8 cellular contexts compared by ENCODE assay signal in the genomic region with DNA sequence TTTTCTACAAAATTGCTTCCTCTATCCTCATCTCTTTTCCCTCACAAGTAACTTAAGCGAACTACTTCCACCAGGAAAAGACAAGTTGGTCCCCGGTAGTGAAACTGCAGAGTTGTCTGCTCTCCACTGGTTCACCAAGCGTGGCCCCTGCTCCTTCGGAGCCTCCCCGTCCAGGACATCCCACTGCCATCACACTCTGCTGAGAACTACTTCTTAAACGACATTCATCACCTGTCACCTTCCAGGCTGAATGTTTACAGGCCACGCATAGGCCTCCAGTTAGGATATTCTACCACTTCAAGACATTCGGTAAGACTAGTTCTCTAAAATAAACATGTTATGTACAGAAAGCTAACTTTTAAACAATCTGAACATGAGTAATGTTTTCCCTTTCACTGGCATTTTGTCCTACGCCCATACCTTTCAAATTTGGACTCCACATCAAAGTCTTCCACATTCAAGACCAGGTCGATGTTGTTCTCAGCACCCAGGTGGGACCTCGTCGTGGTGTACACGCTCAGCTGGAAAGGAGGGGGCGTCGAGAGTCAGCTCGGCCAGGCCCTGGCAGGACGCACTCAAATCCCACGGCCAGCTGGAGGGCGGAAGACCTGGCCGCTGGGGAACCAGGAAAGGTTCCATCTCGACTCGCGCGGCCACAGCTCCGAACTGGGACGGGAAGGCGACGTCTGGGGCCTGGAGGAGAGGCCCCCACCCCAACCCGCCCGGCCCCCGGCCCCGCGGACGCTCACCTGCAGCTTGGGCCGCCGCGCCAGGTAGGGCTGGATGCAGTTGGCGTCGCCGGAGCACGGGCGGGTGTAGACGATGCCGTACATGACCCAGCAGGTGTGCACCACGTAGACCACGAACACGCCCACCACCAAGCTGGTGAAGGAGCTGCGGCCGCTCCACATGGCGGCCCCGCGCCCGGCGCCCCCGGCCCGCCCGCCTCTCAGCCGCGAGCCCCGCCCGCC. TPM values are rescaled to one million over a fixed set of nuclear protein-coding genes. Genes with fewer than 3 reads are reported as not detected.
DNase-seq lines count a peak whose midpoint lies in the region; ATAC-seq, FAIRE-seq and TF ChIP-seq lines count a peak whose summit lies in the region.

No MANE protein-coding gene starts in this region.

- H3K9me3 ChIP-seq in DOHH2 (ENCODE audit: control insufficient read depth, insufficient read depth, low read length) (no peaks in the 10 kb centered on the region), Karpas-422 (ENCODE audit: low read length) (no peaks in the 10 kb centered on the region), hepatocyte (ENCODE audit: low read depth) (no peaks in the 10 kb centered on the region), small intestine (ENCODE audit: control insufficient read depth, low read depth) (no peaks in the 10 kb centered on the region)

- peak overlapping the region; percentile 99 for H3K4me2 ChIP-seq in DOHH2 (ENCODE audit: low read length)
- peak overlapping the region; percentile 96 for H3K4me2 ChIP-seq in Karpas-422 (ENCODE audit: low read depth, low read length, poor library complexity, severe bottlenecking)
- H3K4me2 ChIP-seq in hepatocyte: peak overlapping the region; percentile 91

- peaks cover 18% of the 10 kb centered on the region for H3F3A ChIP-seq in DOHH2 (ENCODE audit: control insufficient read depth, insufficient read depth)

- no peak overlapping the region for H2AFZ ChIP-seq in Karpas-422 (ENCODE audit: low read length)
- peak overlapping the region; percentile 71 for H2AFZ ChIP-seq in hepatocyte

- H3K4me3 ChIP-seq in DOHH2 (ENCODE audit: low read length) (peak overlapping the region; percentile 90), Karpas-422 (ENCODE audit: low read length) (peak overlapping the region; percentile 76), hepatocyte (peak overlapping the region; percentile 71), small intestine (ENCODE audit: low read depth in 1 of 2, low read length in 2 of 2) (peak overlapping the region; percentile 95 to 97)

- H3K36me3 ChIP-seq in DOHH2 (ENCODE audit: control insufficient read depth, low read length) (peaks cover 51% of the 10 kb centered on the region), Karpas-422 (ENCODE audit: insufficient read depth, low read length) (peaks cover 25% of the 10 kb centered on the region), hepatocyte (replicated peaks; ENCODE audit: insufficient read depth, low read depth) (no peaks in the 10 kb centered on the region), small intestine (ENCODE audit: control insufficient read depth in 2 of 2, insufficient read depth in 2 of 2, low read length in 2 of 2) (peaks cover 5 to 12% of the 10 kb centered on the region in 2 donors)

- H3K79me2 ChIP-seq in DOHH2 (ENCODE audit: control insufficient read depth, low read length): peaks cover 66% of the 10 kb centered on the region
- H3K79me2 ChIP-seq in Karpas-422 (ENCODE audit: low read length): peaks cover 42% of the 10 kb centered on the region
- peaks cover 37% of the 10 kb centered on the region for H3K79me2 ChIP-seq in hepatocyte

- H3K4me1 ChIP-seq in DOHH2 (ENCODE audit: control insufficient read depth, low read length): peaks cover 44% of the 10 kb centered on the region
- H3K4me1 ChIP-seq in Karpas-422 (ENCODE audit: low read length): peaks cover 39% of the 10 kb centered on the region
- peaks cover 15% of the 10 kb centered on the region for H3K4me1 ChIP-seq in hepatocyte (ENCODE audit: insufficient read depth)
- peaks cover 0 to 4% of the 10 kb centered on the region in 2 donors for H3K4me1 ChIP-seq in small intestine (ENCODE audit: control insufficient read depth in 2 of 2, insufficient read depth in 1 of 2, low read depth in 1 of 2, low read length in 1 of 2)

- H3K9ac ChIP-seq in Karpas-422 (ENCODE audit: low read length): peak overlapping the region; percentile 80

- ATAC-seq in GM21529 (IDR thresholded peaks at IDR 0.05; ENCODE audit: unreplicated experiment): peak; percentile 15

- WGBS in hepatocyte (ENCODE audit: low lambda C conversion rate, missing lambda C conversion rate): 17% methylated on average over 28 of the region's 61 CpGs
- 2 to 6% (median 3%) methylated on average over 26 to 61 of the region's 61 CpGs for WGBS in small intestine, 3 donors

- TF ChIP-seq CTCF in DOHH2 (IDR thresholded peaks at IDR 0.05; ENCODE audit: low read depth, low read length, poor library complexity, severe bottlenecking) (no peak), hepatocyte (IDR thresholded peaks at IDR 0.05; ENCODE audit: poor library complexity) (no peak)

- no peaks in the 10 kb centered on the region for H3K9me2 ChIP-seq in DOHH2 (replicated peaks; ENCODE audit: control insufficient read depth, low read length)
- no peaks in the 10 kb centered on the region for H3K9me2 ChIP-seq in Karpas-422 (replicated peaks; ENCODE audit: insufficient read depth, low read length)
- no peaks in the 10 kb centered on the region for H3K9me2 ChIP-seq in hepatocyte (replicated peaks; ENCODE audit: insufficient read depth)

- no peaks in the 10 kb centered on the region for H3K27me3 ChIP-seq in DOHH2 (ENCODE audit: control insufficient read depth, low read length)
- no peaks in the 10 kb centered on the region for H3K27me3 ChIP-seq in Karpas-422 (ENCODE audit: low read length)
- no peaks in the 10 kb centered on the region for H3K27me3 ChIP-seq in hepatocyte
- H3K27me3 ChIP-seq in small intestine (ENCODE audit: control insufficient read depth in 2 of 2, insufficient read depth in 2 of 2, low read length in 2 of 2): no peaks in the 10 kb centered on the region

- H4K20me1 ChIP-seq in DOHH2 (ENCODE audit: control insufficient read depth, insufficient read depth, low read depth, low read length) (peaks cover 7% of the 10 kb centered on the region; the same call in 1 of the 2 replicates), Karpas-422 (ENCODE audit: insufficient read depth, low read depth, low read length) (peaks cover 7% of the 10 kb centered on the region; the same call in 1 of the 2 replicates), hepatocyte (ENCODE audit: insufficient read depth, poor library complexity, severe bottlenecking) (no peaks in the 10 kb centered on the region)

- DNase-seq in Karpas-422: no peak
- DNase-seq in activated T-helper 9 cell treated with anti-CD3 and anti-CD28 coated beads, Interleukin-2, amount 50 U/mL, for 16 hours (ENCODE audit: low read depth): peak; percentile 13
- DNase-seq in hepatocyte (ENCODE audit: low spot score): peak; percentile 51
- no peak for DNase-seq in small intestine
- DNase-seq in OCI-M1 (lab: John Stamatoyannopoulos, UW): no peak
- no peak for DNase-seq in hippocampal formation (lab: John Stamatoyannopoulos, UW)

- FAIRE-seq in small intestine (lab: Jason Lieb, UNC): no peak

- H3K27ac ChIP-seq in DOHH2 (ENCODE audit: low read depth, low read length) (peak overlapping the region; percentile 88), Karpas-422 (ENCODE audit: low read length) (0 out of 2 replicates have a peak overlapping the region, but pooled peaks have one; percentile 5), hepatocyte (peak overlapping the region; percentile 17), small intestine (ENCODE audit: low read depth in 1 of 2, low read length in 1 of 2) (peak overlapping the region; percentile 8 to 68)

RNA-seq across cellular contexts. Expression of a gene that starts 0.7 kb away (rescaled TPM):
- 141 and 164 TPM in 2 replicates for total RNA-seq in Karpas-422 (2014; rRNA removed; shearing (Covaris generic); ENCODE audit: low replicate concordance)
- 99.3 and 130 TPM in 2 replicates for total RNA-seq in hepatocyte
- 129 and 143 TPM in 2 replicates for polyA plus RNA-seq in hepatocyte
- polyA plus RNA-seq in small intestine: 10 to 100 TPM; 45.8 to 99.7 (median 56.7) TPM

RNA-seq across cellular contexts. Expression of a gene that starts 49.3 kb away (rescaled TPM):
- total RNA-seq in Karpas-422 (2014; rRNA removed; shearing (Covaris generic); ENCODE audit: low replicate concordance): 2.2 and 3.3 TPM in 2 replicates
- not detected in 2 replicates for total RNA-seq in hepatocyte
- polyA plus RNA-seq in hepatocyte (0.08 TPM in 1 of 2 replicates, not detected in the other), small intestine (1 to 10 TPM in 1 of 3 donors, under 1 TPM in 1, not detected in 1; 0.54 to 1.4 TPM)

Comparison
In these comparisons a context has a peak if more than half of its experiments do, and no peak if none do; other contexts are left out.
1. H3K27ac ChIP-seq: peak in every context shown above with its lines; median percentile 88 in DOHH2; 38 in small intestine; 17 in hepatocyte; 5 in Karpas-422.
2. DNase-seq: peak in activated T-helper 9 cell treated with anti-CD3 and anti-CD28 coated beads, Interleukin-2, amount 50 U/mL, for 16 hours (single experiment) and hepatocyte (single experiment); none in Karpas-422 (single experiment), small intestine (single experiment), OCI-M1 (single experiment) and hippocampal formation (0 of 2).
3. Peak in every context shown above with its lines, with median percentiles within 50 percentile points of each other: H3K4me2 ChIP-seq and H3K4me3 ChIP-seq.